ENCODE assay signal across 16 cellular contexts in the genomic region with DNA sequence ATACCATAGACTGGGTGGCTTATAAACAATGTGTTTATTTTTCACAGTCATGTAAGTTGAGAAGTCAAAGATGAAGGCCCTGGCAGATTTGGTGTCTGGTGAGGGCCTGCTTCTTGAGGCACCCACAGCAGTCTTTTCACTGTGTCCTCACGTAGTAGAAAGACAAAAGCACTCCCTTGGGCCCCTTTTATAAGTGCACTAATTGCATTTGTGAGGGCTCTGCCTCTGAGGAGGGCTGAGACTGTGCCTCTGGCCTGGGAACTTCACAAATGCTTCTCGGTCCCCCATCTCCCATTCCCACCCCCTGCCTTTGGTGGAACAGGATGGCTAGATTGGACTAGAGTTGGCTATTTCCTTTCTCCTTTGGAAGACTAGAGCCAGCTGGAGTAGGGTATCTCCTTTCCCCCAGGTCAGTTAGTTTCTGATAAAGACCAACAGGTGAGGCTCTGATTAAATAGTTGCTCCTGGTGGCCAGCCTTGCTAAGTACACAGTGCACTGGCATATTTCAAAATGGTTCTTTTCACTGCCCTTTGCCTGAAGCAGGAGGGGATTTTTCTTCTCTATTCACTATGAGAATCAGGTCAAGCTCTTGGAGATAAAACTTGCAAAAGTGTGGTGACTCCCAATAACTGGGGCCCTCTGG.
"Had no signal": no experiment of that assay in that cellular context is flagged by ENCODE, and none has a peak within 500 bp of the region (broad histone marks: within the 10 kb centered on the region; RNA-seq: fewer than 3 reads in every experiment).

No MANE protein-coding gene starts in this region.

- H3K9me3 ChIP-seq: adrenal gland, breast epithelium had no signal

- DNase-seq: activated CD4-positive, alpha-beta T cell treated with anti-CD3 and anti-CD28 coated beads, Interleukin-2, amount 50 U/mL, for 4 hours; activated gamma-delta T cell; adrenal gland; cerebellar nuclear complex; effector CD8-positive, alpha-beta T cell; left cardiac atrium; mesendoderm; stimulated activated CD4-positive, alpha-beta T cell treated with anti-CD3 and anti-CD28 coated beads, Interleukin-2, amount 100 ng/mL, for 24 hours; stimulated activated naive CD8-positive, alpha-beta T cell treated with anti-CD3 and anti-CD28 coated beads, Interleukin-15, Interleukin-2, amounts not matched to agents 100 U/mL and 50 U/mL, for 24 hours; substantia nigra; tibial artery; WERI-Rb-1 had no signal

- H3K27ac Mint-ChIP-seq: activated naive CD4-positive, alpha-beta T cell treated with anti-CD3 and anti-CD28 coated beads, Interleukin-2, amount 50 U/mL, for 72 hours; dendritic cell treated with granulocyte-macrophage colony-stimulating factor and Interleukin-4, amounts not matched to agents 40 ng/mL and 50 ng/mL, for 4 days; natural killer cell treated with Interleukin-12 subunit alpha and Interleukin-12 subunit beta and Interleukin-15 and Interleukin-18, amount 100 ng/mL, for 72 hours had no signal

- H3K27me3 ChIP-seq: adrenal gland, breast epithelium, tibial artery had no signal

- H3K27ac ChIP-seq: adrenal gland, breast epithelium, tibial artery, WERI-Rb-1 had no signal

- H3K36me3 ChIP-seq: adrenal gland, breast epithelium, tibial artery, WERI-Rb-1 had no signal

- H3K4me3 Mint-ChIP-seq: dendritic cell treated with granulocyte-macrophage colony-stimulating factor and Interleukin-4, amounts not matched to agents 40 ng/mL and 50 ng/mL, for 4 days; natural killer cell treated with Interleukin-12 subunit alpha and Interleukin-12 subunit beta and Interleukin-15 and Interleukin-18, amount 100 ng/mL, for 72 hours had no signal

- H3K4me3 ChIP-seq: adrenal gland, breast epithelium, tibial artery had no signal

- ATAC-seq: activated naive CD4-positive, alpha-beta T cell treated with anti-CD3 and anti-CD28 coated beads, Interleukin-2, amount 50 U/mL, for 72 hours; left cardiac atrium; natural killer cell treated with Interleukin-12 subunit alpha and Interleukin-12 subunit beta and Interleukin-15 and Interleukin-18, amount 100 ng/mL, for 72 hours; stimulated activated naive CD8-positive, alpha-beta T cell treated with anti-CD3 and anti-CD28 coated beads, Interleukin-15, Interleukin-2, amounts not matched to agents 100 U/mL and 50 U/mL, for 24 hours had no signal

- H3K27me3 Mint-ChIP-seq: dendritic cell treated with granulocyte-macrophage colony-stimulating factor and Interleukin-4, amounts not matched to agents 40 ng/mL and 50 ng/mL, for 4 days; natural killer cell treated with Interleukin-12 subunit alpha and Interleukin-12 subunit beta and Interleukin-15 and Interleukin-18, amount 100 ng/mL, for 72 hours had no signal

- H3K36me3 Mint-ChIP-seq: activated naive CD4-positive, alpha-beta T cell treated with anti-CD3 and anti-CD28 coated beads, Interleukin-2, amount 50 U/mL, for 72 hours had no signal

- H3K4me1 ChIP-seq: adrenal gland, breast epithelium, tibial artery had no signal
